In the genomic region with DNA sequence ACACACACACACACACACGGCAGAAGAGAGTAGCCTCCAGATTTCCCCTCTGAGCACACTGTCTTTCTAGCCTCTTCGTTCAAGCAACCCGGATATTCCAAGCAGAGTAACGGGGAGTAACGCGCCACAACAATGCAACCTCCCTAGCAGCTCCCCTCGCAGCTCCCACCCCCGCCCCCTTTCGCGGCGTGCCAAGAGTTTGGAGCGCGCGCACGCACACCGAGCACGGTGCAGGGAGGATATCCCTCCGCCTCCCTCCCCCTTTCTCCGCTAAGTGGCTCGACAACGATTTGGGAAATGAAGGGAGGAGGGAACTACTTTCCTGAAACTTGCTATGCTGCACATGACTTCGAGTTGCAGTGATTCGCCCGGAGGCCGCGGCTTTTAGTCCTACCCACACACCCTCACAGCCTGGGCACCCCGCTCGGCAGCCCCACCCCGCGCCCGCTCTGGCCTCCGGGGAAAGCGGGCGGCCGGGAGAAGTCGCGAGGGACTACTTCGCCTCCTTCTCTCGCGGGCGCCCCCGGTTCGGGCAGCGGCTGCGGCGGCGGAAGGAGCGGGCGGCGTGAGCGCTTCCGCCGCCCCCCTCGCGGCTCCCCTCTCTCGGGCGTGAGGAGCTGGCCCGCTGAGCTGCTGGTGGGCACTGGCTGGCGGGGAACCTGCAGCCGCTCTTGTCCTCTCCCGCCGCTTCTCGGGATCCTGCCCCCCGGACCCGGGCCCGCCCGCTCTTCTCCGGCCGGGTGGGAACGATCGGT, we compare ENCODE assay signal across 8 cellular contexts. TPM values are rescaled to one million over a fixed set of nuclear protein-coding genes. Genes with fewer than 3 reads are reported as not detected.
DNase-seq lines count a peak whose midpoint lies in the region; ATAC-seq, FAIRE-seq and TF ChIP-seq lines count a peak whose summit lies in the region.

No MANE protein-coding gene starts in this region.

- intact Hi-C loops in activated naive CD4-positive, alpha-beta T cell treated with anti-CD3 and anti-CD28 coated beads for 36 hours (cut with micrococcal nuclease), result loop anchor here (1.0 to 10.0 kb wide), 5 partner anchors 102 to 439 kb away; a partner anchor contains a TSS

- H3K9me2 ChIP-seq in GM23338 (ENCODE audit: insufficient read depth), result no peaks in the 10 kb centered on the region

- peak overlapping the region; percentile 98 for H3K27ac ChIP-seq in GM23338 (ENCODE audit: low read depth)
- peak overlapping the region; percentile 96 for H3K27ac ChIP-seq in SJCRH30

- CTCF ChIA-PET in activated naive CD4-positive, alpha-beta T cell treated with anti-CD3 and anti-CD28 coated beads for 36 hours (lab: Charles Lee), result interaction anchor here (0.6 to 2.8 kb wide), 11 partner anchors 9 to 1789 kb away, joined by 3 to 7 read pairs (median 4); no protein-coding TSS in a partner anchor

- ATAC-seq in GM23338, result peak; percentile 71

- peaks cover 12% of the 10 kb centered on the region for H3K27me3 Mint-ChIP-seq in GM23338 (ENCODE audit: insufficient read depth, low read depth, poor library complexity)
- H3K27me3 Mint-ChIP-seq in activated naive CD4-positive, alpha-beta T cell treated with anti-CD3 and anti-CD28 coated beads for 36 hours (ENCODE audit: low read depth), result peaks cover 13% of the 10 kb centered on the region
- peaks cover 11% of the 10 kb centered on the region for H3K27me3 Mint-ChIP-seq in neural crest cell (ENCODE audit: low read depth)

- no peaks in the 10 kb centered on the region for H3K9me3 ChIP-seq in SJCRH30 (replicated peaks)

- H3K4me1 Mint-ChIP-seq in GM23338, result peaks cover 37% of the 10 kb centered on the region
- H3K4me1 Mint-ChIP-seq in activated naive CD4-positive, alpha-beta T cell treated with anti-CD3 and anti-CD28 coated beads for 36 hours (ENCODE audit: low read depth), result peaks cover 19% of the 10 kb centered on the region
- peaks cover 61% of the 10 kb centered on the region for H3K4me1 Mint-ChIP-seq in neural crest cell

- no peak overlapping the region; the same call in 1 of the 2 replicates for H2AFZ ChIP-seq in GM23338

- H3F3A ChIP-seq in GM23338 (replicated peaks; ENCODE audit: low read depth), result no peaks in the 10 kb centered on the region

- H3K27ac Mint-ChIP-seq in GM23338 (peak overlapping the region; percentile 96), neural crest cell (ENCODE audit: unreplicated experiment) (peak overlapping the region; percentile 98)
- peak overlapping the region; percentile 31 for H3K27ac Mint-ChIP-seq in activated naive CD4-positive, alpha-beta T cell treated with anti-CD3 and anti-CD28 coated beads for 36 hours

- DNase-seq in DMS79 (lab: John Stamatoyannopoulos, UW) (peak; percentile 57), GM23338 (ENCODE audit: low spot score) (peak; percentile 99), M059J (ENCODE audit: low read depth) (peak; percentile 94), SJCRH30 (peak; percentile 96 to 97), frontal cortex (ENCODE audit: low spot score in 2 of 2) (peak; percentile 61 to 76), neural crest cell (ENCODE audit: low read depth, low spot score) (peak; percentile 88), superior temporal gyrus (ENCODE audit: extremely low spot score) (peak; percentile 93)
- peak; percentile 65 for DNase-seq in activated naive CD4-positive, alpha-beta T cell treated with anti-CD3 and anti-CD28 coated beads for 36 hours

- TF ChIP-seq CTCF in GM23338 (conservative IDR thresholded peaks at IDR 0.05; ENCODE audit: low read depth in 2 of 2) (no peak), neural crest cell (conservative IDR thresholded peaks at IDR 0.05) (no peak)

- H3K4me3 Mint-ChIP-seq in GM23338 (peak overlapping the region; percentile 90), neural crest cell (peak overlapping the region; percentile 94)
- peak overlapping the region; percentile 77 for H3K4me3 Mint-ChIP-seq in activated naive CD4-positive, alpha-beta T cell treated with anti-CD3 and anti-CD28 coated beads for 36 hours

- H4K20me1 ChIP-seq in GM23338 (replicated peaks; ENCODE audit: insufficient read depth), result peaks cover 14% of the 10 kb centered on the region

- no peaks in the 10 kb centered on the region for H3K27me3 ChIP-seq in GM23338 (ENCODE audit: insufficient read depth)
- no peaks in the 10 kb centered on the region for H3K27me3 ChIP-seq in SJCRH30

- peaks cover 44% of the 10 kb centered on the region for H3K79me2 ChIP-seq in GM23338 (replicated peaks; ENCODE audit: insufficient read depth)

- H3K4me3 ChIP-seq in GM23338 (peak overlapping the region; percentile 56), SJCRH30 (peak overlapping the region; percentile 89)

- FAIRE-seq in frontal cortex (lab: Jason Lieb, UNC), result no peak

- peaks cover 37% of the 10 kb centered on the region for H3K4me1 ChIP-seq in GM23338 (ENCODE audit: insufficient read depth)
- peaks cover 15% of the 10 kb centered on the region for H3K4me1 ChIP-seq in SJCRH30

- H3K36me3 Mint-ChIP-seq in GM23338 (ENCODE audit: low read depth) (peaks cover 14% of the 10 kb centered on the region), neural crest cell (ENCODE audit: low read depth) (peaks cover 3% of the 10 kb centered on the region)
- no peaks in the 10 kb centered on the region for H3K36me3 Mint-ChIP-seq in activated naive CD4-positive, alpha-beta T cell treated with anti-CD3 and anti-CD28 coated beads for 36 hours (ENCODE audit: low read depth)

- H3K4me2 ChIP-seq in GM23338, result peak overlapping the region; percentile 85

- H3K9me3 Mint-ChIP-seq in GM23338 (no peaks in the 10 kb centered on the region), neural crest cell (no peaks in the 10 kb centered on the region)
- H3K9me3 Mint-ChIP-seq in activated naive CD4-positive, alpha-beta T cell treated with anti-CD3 and anti-CD28 coated beads for 36 hours, result no peaks in the 10 kb centered on the region

- no peaks in the 10 kb centered on the region for H3K36me3 ChIP-seq in GM23338 (ENCODE audit: insufficient read depth)
- H3K36me3 ChIP-seq in SJCRH30, result no peaks in the 10 kb centered on the region

TF ChIP-seq in GM23338, 12 proteins besides CTCF, POLR2A, EP300 and RAD21 (continues in another document):
- TF ChIP-seq POLR2AphosphoS5 (IDR thresholded peaks at IDR 0.05; ENCODE audit: low read depth) (peak; percentile 11; the same call in 1 of the 2 replicates), STAT1 (IDR thresholded peaks at IDR 0.05; ENCODE audit: unreplicated experiment) (no peak), ZNF331 (CRISPR knock-in tag; IDR thresholded peaks at IDR 0.05; ENCODE audit: low read depth) (no peak), EZH2phosphoT487 (IDR thresholded peaks at IDR 0.05; ENCODE audit: unreplicated experiment) (no peak), CREB1 (CRISPR knock-in tag; IDR thresholded peaks at IDR 0.05; ENCODE audit: low read depth) (peak; percentile 55)

RNA-seq across cellular contexts. Expression of a gene that starts 0.7 kb away (rescaled TPM):
- total RNA-seq in GM23338 (2014; rRNA removed; shearing (Covaris generic)), result 44.0 and 44.1 TPM in 2 replicates
- polyA plus RNA-seq in GM23338 (2016; fragmentation: Nextera tagmentation; extraction: Ambion mirVana), result 11.2 and 11.4 TPM in 2 replicates
- 9.7 and 18.4 TPM in 2 replicates for total RNA-seq in M059J (2014; rRNA removed; shearing (Covaris generic))
- 31.9 and 35.1 TPM in 2 replicates for total RNA-seq in SJCRH30 (2014; rRNA removed; shearing (Covaris generic))
- under 1 TPM; 0.62 to 0.74 TPM for total RNA-seq in activated naive CD4-positive, alpha-beta T cell treated with anti-CD3 and anti-CD28 coated beads for 36 hours
- total RNA-seq in frontal cortex (70.9 TPM), neural crest cell (40.0 and 44.2 TPM in 2 replicates)

Comparison
In these comparisons a context has a peak if more than half of its experiments do, and no peak if none do; other contexts are left out.
1. Peak in every context shown above with its lines: DNase-seq, ATAC-seq, H3K4me3 ChIP-seq and H3K27ac ChIP-seq.
2. H3K27ac Mint-ChIP-seq: peak in every context shown above with its lines; median percentile 98 in neural crest cell; 96 in GM23338; 31 in activated naive CD4-positive, alpha-beta T cell treated with anti-CD3 and anti-CD28 coated beads for 36 hours.